ENCODE assay signal across 2 cellular contexts in genomic region chr10:51699145-51699474, GRCh38.
TF ChIP-seq lines count a peak whose summit lies in the region.

No MANE protein-coding gene starts in this region.

TF ChIP-seq in K562, 482 proteins besides CTCF, POLR2A, EP300 and RAD21 (continued from another document):
- TF ChIP-seq POLR2AphosphoS2 (IDR thresholded peaks at IDR 0.05; ENCODE audit: low read length) (0 out of 2 replicates have a peak, but pooled peaks have one; percentile 3), JUND (IDR thresholded peaks at IDR 0.05; ENCODE audit: borderline replicate concordance, low read depth, low read length) (no peak), JUND (tag; IDR thresholded peaks at IDR 0.05; ENCODE audit: borderline replicate concordance, low read depth, low read length) (no peak), NR1H2 (CRISPR knock-in tag; IDR thresholded peaks at IDR 0.05) (0 out of 2 replicates have a peak, but pooled peaks have one; percentile 35), ZBTB43 (CRISPR knock-in tag; IDR thresholded peaks at IDR 0.05) (peak; percentile 3; the same call in 1 of the 2 replicates), TBL1XR1 (IDR thresholded peaks at IDR 0.05; ENCODE audit: low read length in 2 of 2) (peak in 1 of 2 experiments; percentile 55; a peak in 1 of 4 replicates), E2F6 (IDR thresholded peaks at IDR 0.05; ENCODE audit: borderline replicate concordance in 1 of 2, extremely low read depth in 1 of 2, insufficient read depth in 1 of 2, insufficient read length in 1 of 2, low read depth in 1 of 2, low read length in 1 of 2, poor library complexity in 1 of 2, severe bottlenecking in 1 of 2) (peak in 1 of 2 experiments; percentile 65), ZMIZ1 (IDR thresholded peaks at IDR 0.05; ENCODE audit: low read depth in 2 of 2, low read length in 2 of 2) (0 out of 4 replicates have a peak, but pooled peaks of 1 of the 2 experiments have one; percentile 15), ZBTB26 (CRISPR knock-in tag; IDR thresholded peaks at IDR 0.05) (no peak), SMARCE1 (IDR thresholded peaks at IDR 0.05) (0 out of 2 replicates have a peak, but pooled peaks have one; percentile 13), SNIP1 (IDR thresholded peaks at IDR 0.05; ENCODE audit: low read depth) (no peak), NKRF (IDR thresholded peaks at IDR 0.05; ENCODE audit: borderline replicate concordance) (peak; percentile 60; the same call in 1 of the 2 replicates)

TF ChIP-seq in liver, 16 proteins besides CTCF, POLR2A, EP300 and RAD21 (continued from another document):
- TF ChIP-seq MAX (IDR thresholded peaks at IDR 0.05) (no peak), EGR1 (IDR thresholded peaks at IDR 0.05; ENCODE audit: low read depth in 2 of 2) (no peak), YY1 (IDR thresholded peaks at IDR 0.05) (no peak), FOXA2 (IDR thresholded peaks at IDR 0.05) (no peak), ZBTB33 (IDR thresholded peaks at IDR 0.05) (no peak), GABPA (IDR thresholded peaks at IDR 0.05 in 1 of 2, conservative IDR thresholded peaks at IDR 0.05 in 1 of 2) (no peak), NR2F2 (IDR thresholded peaks at IDR 0.05) (no peak), HNF4A (conservative IDR thresholded peaks at IDR 0.05) (no peak), TAF1 (conservative IDR thresholded peaks at IDR 0.05) (no peak), SP1 (IDR thresholded peaks at IDR 0.05) (no peak), JUND (IDR thresholded peaks at IDR 0.05) (no peak), RXRA (IDR thresholded peaks at IDR 0.05) (no peak), REST (IDR thresholded peaks at IDR 0.05) (no peak)
